Comparison of ENCODE assay signal across 24 cellular contexts in the genomic region with DNA sequence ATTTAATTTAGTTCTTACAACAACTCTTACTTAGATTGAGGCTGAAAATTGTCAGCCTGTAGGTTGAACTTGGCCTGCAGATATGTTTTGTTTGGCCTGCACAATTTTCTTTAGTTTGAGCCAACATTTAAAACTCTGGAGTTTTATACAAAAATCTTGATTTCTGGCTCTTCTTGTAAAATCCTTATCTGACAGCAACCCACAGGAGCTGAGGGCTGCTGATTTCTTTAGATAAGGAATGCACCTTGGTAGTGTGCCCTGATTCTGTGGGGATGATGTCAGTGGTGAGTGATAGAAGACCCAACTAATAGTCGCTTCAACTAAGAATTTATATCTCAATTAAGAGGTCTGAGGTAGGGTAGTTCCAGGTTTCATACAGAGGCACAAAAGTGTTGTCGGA. TPM values are rescaled to one million over a fixed set of nuclear protein-coding genes. Genes with fewer than 3 reads are reported as not detected.
DNase-seq lines count a peak whose midpoint lies in the region; ATAC-seq and TF ChIP-seq lines count a peak whose summit lies in the region.
"Had no signal": no experiment of that assay in that cellular context is flagged by ENCODE, and none has a peak within 500 bp of the region (broad histone marks: within the 10 kb centered on the region; RNA-seq: fewer than 3 reads in every experiment).

No MANE protein-coding gene starts in this region.

- CTCF ChIA-PET in HEK293T (lab: Yijun Ruan, JAX) = no interaction called here

- no peak overlapping the region for H3K27ac ChIP-seq in lung (ENCODE audit: low read depth in 1 of 2, low read length in 1 of 2)
- H3K27ac ChIP-seq: body of pancreas, left lung, neural progenitor cell, right atrium auricular region, testis had no signal

- TF ChIP-seq CTCF in AG10803 (conservative IDR thresholded peaks at IDR 0.05; ENCODE audit: low read length) = no peak
- TF ChIP-seq CTCF in cardiac fibroblast (IDR thresholded peaks at IDR 0.05; ENCODE audit: low read depth, low read length) = no peak
- no peak for TF ChIP-seq CTCF in lung (IDR thresholded peaks at IDR 0.05; ENCODE audit: control extremely low read depth, extremely low read depth)
- TF ChIP-seq CTCF in mucosa of descending colon (IDR thresholded peaks at IDR 0.05) = no peak

- POLR2A ChIA-PET in HEK293T (lab: Yijun Ruan, JAX) = no interaction called here

- H3K27me3 ChIP-seq in lung (ENCODE audit: control insufficient read depth, insufficient read depth) = no peaks in the 10 kb centered on the region
- H3K27me3 ChIP-seq: BE2C, body of pancreas, left lung, neural progenitor cell, right atrium auricular region, testis had no signal

- no peak overlapping the region for H3K4me3 ChIP-seq in AG10803 (ENCODE audit: low read length)
- no peak overlapping the region for H3K4me3 ChIP-seq in cardiac fibroblast (replicated peaks in 1 of 2; ENCODE audit: low read depth in 2 of 2, low read length in 2 of 2)
- no peak overlapping the region for H3K4me3 ChIP-seq in lung
- H3K4me3 ChIP-seq in mucosa of descending colon = no peak overlapping the region
- H3K4me3 ChIP-seq: body of pancreas, left lung, neural progenitor cell, right atrium auricular region, testis had no signal

- ATAC-seq in lung (ENCODE audit: insufficient read depth, low FRiP score) (no peak), GM21786 (IDR thresholded peaks at IDR 0.05; ENCODE audit: unreplicated experiment) (no peak), mucosa of descending colon (no peak)
- ATAC-seq: activated naive CD4-positive, alpha-beta T cell treated with anti-CD3 and anti-CD28 coated beads, Interleukin-2, amount 50 U/mL, for 72 hours; body of pancreas; CD8-positive, alpha-beta T cell; left lung had no signal

- intact Hi-C loops in mucosa of descending colon (cut with DNase I, micrococcal nuclease) = no loop called here

- H3K9me3 ChIP-seq in lung (ENCODE audit: control insufficient read depth in 2 of 2, insufficient read depth in 1 of 2, low read length in 1 of 2) (no peaks in the 10 kb centered on the region), mucosa of descending colon (no peaks in the 10 kb centered on the region)
- H3K9me3 ChIP-seq: BE2C, body of pancreas, left lung, right atrium auricular region, testis had no signal

- H3K4me1 ChIP-seq in lung (ENCODE audit: control insufficient read depth in 2 of 2, insufficient read depth in 2 of 2, low read length in 2 of 2) (peaks cover 0 to 2% of the 10 kb centered on the region in 2 donors), mucosa of descending colon (ENCODE audit: low read depth) (no peaks in the 10 kb centered on the region)
- H3K4me1 ChIP-seq: BE2C, body of pancreas, left lung, testis had no signal

- H3K36me3 ChIP-seq in lung (ENCODE audit: control insufficient read depth in 2 of 2, insufficient read depth in 2 of 2, low read length in 2 of 2) = no peaks in the 10 kb centered on the region
- H3K36me3 ChIP-seq in mucosa of descending colon (ENCODE audit: low read depth) = no peaks in the 10 kb centered on the region
- H3K36me3 ChIP-seq: BE2C, left lung, neural progenitor cell, right atrium auricular region had no signal

- DNase-seq in AG10803 (ENCODE audit: low read depth) (peak; percentile 25), NCI-H226 (peak; percentile 40), cardiac fibroblast (ENCODE audit: low read depth in 2 of 2) (peak; percentile 24 to 50), lung (ENCODE audit: low spot score) (peak; percentile 1), cortex of kidney (lab: John Stamatoyannopoulos, UW) (no peak), mucosa of descending colon (no peak), HEK293T (ENCODE audit: extremely low spot score) (no peak)
- DNase-seq: activated CD4-positive, alpha-beta T cell treated with anti-CD3 and anti-CD28 coated beads for 48 hours; activated CD8-positive, alpha-beta memory T cell treated with anti-CD3 and anti-CD28 coated beads for 24 hours; activated T-cell treated with anti-CD3 and anti-CD28 coated beads for 4 hours; BE2C; body of pancreas; CD8-positive, alpha-beta T cell; islet precursor cell; left lung; mesendoderm; NCI-H2107; NCI-H748 treated with DMSO at 0.1 percent for 48 hours; stimulated activated CD4-positive, alpha-beta T cell treated with anti-CD3 and anti-CD28 coated beads, Interleukin-1b, Interleukin-23, amount 100 ng/mL, for 48 hours; testis had no signal

- 89 to 91% methylated on average over 2 of the region's 2 CpGs for WGBS in lung, 2 donors

TF ChIP-seq in HEK293T, 16 proteins besides CTCF, POLR2A, EP300 and RAD21:
- no peak for TF ChIP-seq BHLHE40 (IDR thresholded peaks at IDR 0.05; ENCODE audit: borderline replicate concordance)
- TF ChIP-seq FOXM1 (IDR thresholded peaks at IDR 0.05; ENCODE audit: borderline replicate concordance) = no peak

RNA-seq across cellular contexts. Expression of a gene that starts 49.5 kb away (rescaled TPM):
- total RNA-seq in lung (10 to 100 TPM; 29.9 to 35.6 TPM), mucosa of descending colon (10 to 100 TPM; 23.3 to 40.7 (median 27.6) TPM)
- 10 to 100 TPM; 26.9 to 45.1 TPM for polyA plus RNA-seq in lung

RNA-seq across cellular contexts. Expression of a gene that starts 55.2 kb away (rescaled TPM):
- 10 to 100 TPM; 16.8 to 28.9 TPM for total RNA-seq in lung
- polyA plus RNA-seq in lung = 10 to 100 TPM in 1 of 2 donors, 1 to 10 TPM in 1; 6.3 to 16.3 TPM
- 10 to 100 TPM; 18.4 to 27.9 (median 22.7) TPM for total RNA-seq in mucosa of descending colon

Comparison
In these comparisons a context has a peak if more than half of its experiments do, and no peak if none do; other contexts are left out.
1. DNase-seq: peak in AG10803 (single experiment), NCI-H226 (single experiment), cardiac fibroblast (2 of 2) and lung (single experiment); none in cortex of kidney (single experiment), mucosa of descending colon (0 of 3) and HEK293T (single experiment).